7 cellular contexts compared by ENCODE assay signal in genomic region chr12:12704593-12705230, GRCh38. TPM values are rescaled to one million over a fixed set of nuclear protein-coding genes. Genes with fewer than 3 reads are reported as not detected.
A peak's percentile ranks its signal among the peaks of the same experiment; 100 is the strongest.
DNase-seq lines count a peak whose midpoint lies in the region; ATAC-seq and TF ChIP-seq lines count a peak whose summit lies in the region.

No MANE protein-coding gene starts in this region.

- intact Hi-C loops in testis (cut with DNase I; ENCODE audit: low total_unique reads), result loop anchor here (10.0 kb wide), 1 partner anchor 330 kb away; no protein-coding TSS in a partner anchor

- no peak overlapping the region for H3K4me3 ChIP-seq in Peyer's patch
- H3K4me3 ChIP-seq in testis, result no peak overlapping the region

- H3K27ac ChIP-seq in Peyer's patch, result peak overlapping the region in 2 of 4 donors; percentile 55 to 68
- peak overlapping the region in 1 of 2 donors; percentile 43 for H3K27ac ChIP-seq in testis

- peaks cover 0 to 10% (median 0%) of the 10 kb centered on the region in 4 donors for H3K4me1 ChIP-seq in Peyer's patch
- peaks cover 6% of the 10 kb centered on the region for H3K4me1 ChIP-seq in testis

- H3K4me1 Mint-ChIP-seq in central memory CD8-positive, alpha-beta T cell, result peaks cover 13% of the 10 kb centered on the region

- H3K9me3 ChIP-seq in Peyer's patch (no peaks in the 10 kb centered on the region), testis (no peaks in the 10 kb centered on the region)

- H3K4me3 Mint-ChIP-seq in central memory CD8-positive, alpha-beta T cell, result no peak overlapping the region

- H3K36me3 ChIP-seq in Peyer's patch, result no peaks in the 10 kb centered on the region
- H3K36me3 ChIP-seq in testis (ENCODE audit: low read depth, missing control alignments), result no peaks in the 10 kb centered on the region

- DNase-seq in ELF-1 (ENCODE audit: low read depth, low spot score) (peak; percentile 78), M059J (ENCODE audit: low read depth) (peak; percentile 91), Peyer's patch (peak in 2 of 3 donors; percentile 48 to 78), kidney glomerular epithelial cell (lab: John Stamatoyannopoulos, UW) (peak; percentile 94), testis (peak; percentile 84)
- no peak for DNase-seq in central memory CD8-positive, alpha-beta T cell (ENCODE audit: low spot score in 2 of 2)

- H3K27me3 ChIP-seq in Peyer's patch, result no peaks in the 10 kb centered on the region
- no peaks in the 10 kb centered on the region for H3K27me3 ChIP-seq in testis

- peak; percentile 82 for ATAC-seq in GM21576 (IDR thresholded peaks at IDR 0.05; ENCODE audit: unreplicated experiment)
- ATAC-seq in central memory CD8-positive, alpha-beta T cell (replicated peaks; ENCODE audit: extremely low read depth, poor library complexity, severe bottlenecking), result no peak

- TF ChIP-seq CTCF in Peyer's patch (IDR thresholded peaks at IDR 0.05) (peak; percentile 57 to 100 (median 90)), testis (IDR thresholded peaks at IDR 0.05) (peak; percentile 75 to 94 (median 91))

- 27 to 49% methylated on average over 7 of the region's 7 CpGs for WGBS in testis, 2 donors

- no peaks in the 10 kb centered on the region for H3K36me3 Mint-ChIP-seq in central memory CD8-positive, alpha-beta T cell (ENCODE audit: insufficient read depth)

- no peak for TF ChIP-seq POLR2A in Peyer's patch (IDR thresholded peaks at IDR 0.05)
- TF ChIP-seq POLR2A in testis (IDR thresholded peaks at IDR 0.05), result no peak

- no peaks in the 10 kb centered on the region for H3K27me3 Mint-ChIP-seq in central memory CD8-positive, alpha-beta T cell

- peak overlapping the region; percentile 16 for H3K27ac Mint-ChIP-seq in central memory CD8-positive, alpha-beta T cell (ENCODE audit: low read depth)

- H3K9me3 Mint-ChIP-seq in central memory CD8-positive, alpha-beta T cell, result no peaks in the 10 kb centered on the region

RNA-seq across cellular contexts. Expression of gene GPR19, which starts 8.7 kb away (rescaled TPM):
- 5.2 and 7.1 TPM in 2 replicates for total RNA-seq in M059J (2014; rRNA removed; shearing (Covaris generic))
- total RNA-seq in Peyer's patch, result 1 to 10 TPM in 1 of 4 donors, under 1 TPM in 1, not detected in 2; 0.54 to 1.2 TPM
- 1 to 10 TPM; 2.1 to 2.9 TPM for total RNA-seq in testis
- polyA plus RNA-seq in testis (ENCODE audit: insufficient read depth, low read depth, low replicate concordance), result 4.1 TPM

RNA-seq across cellular contexts. Expression of gene CDKN1B, which starts 12.5 kb away (rescaled TPM):
- 34.8 and 48.4 TPM in 2 replicates for total RNA-seq in M059J (2014; rRNA removed; shearing (Covaris generic))
- total RNA-seq in Peyer's patch (10 to 100 TPM; 37.7 to 66.0 (median 48.1) TPM), testis (10 to 100 TPM; 76.1 to 98.9 TPM)
- 59.2 TPM for polyA plus RNA-seq in testis (ENCODE audit: insufficient read depth, low read depth, low replicate concordance)

Comparison
In these comparisons a context has a peak if more than half of its experiments do, and no peak if none do; other contexts are left out.
1. DNase-seq: peak in ELF-1 (single experiment), M059J (single experiment), Peyer's patch (2 of 3), kidney glomerular epithelial cell (single experiment) and testis (single experiment); none in central memory CD8-positive, alpha-beta T cell (0 of 2).